ENCODE assay signal across 16 cellular contexts in the genomic region with DNA sequence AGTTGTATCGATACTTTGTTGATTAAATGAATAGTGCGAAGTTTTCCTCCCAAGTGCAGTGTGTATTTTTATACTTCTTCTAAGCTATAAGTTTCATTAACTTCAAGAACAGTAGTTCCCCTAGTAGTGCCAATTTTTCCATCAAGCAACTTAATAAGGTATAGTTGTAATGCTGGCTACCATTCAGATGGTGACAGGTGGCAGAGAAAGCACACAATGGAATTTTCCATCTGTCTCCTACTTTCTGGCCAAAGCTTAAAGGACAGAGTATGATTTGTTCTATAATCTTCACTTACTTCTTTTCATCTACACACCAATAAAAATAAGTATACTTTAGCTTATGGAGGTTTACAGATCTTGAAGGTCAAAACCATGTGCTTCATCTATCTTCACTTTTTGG.
"Had no signal": no experiment of that assay in that cellular context is flagged by ENCODE, and none has a peak within 500 bp of the region (broad histone marks: within the 10 kb centered on the region; RNA-seq: fewer than 3 reads in every experiment).

No MANE protein-coding gene starts in this region.

- ATAC-seq: esophagus mucosa; heart right ventricle; naive thymus-derived CD4-positive, alpha-beta T cell; sciatic nerve; stimulated activated naive B cell treated with anti-CD40 and anti-IgM and Interleukin-4, amounts not matched to agents 10 μg/mL and 1 μg/mL and 100 μg/mL, for 72 hours; stimulated activated naive CD8-positive, alpha-beta T cell treated with anti-CD3 and anti-CD28 coated beads, Interleukin-15, amount 100 ng/mL, for 72 hours; upper lobe of right lung had no signal

- DNase-seq: effector memory CD4-positive, alpha-beta T cell; heart right ventricle; hypothalamus; kidney glomerular epithelial cell; mesendoderm; naive thymus-derived CD4-positive, alpha-beta T cell; nephron progenitor cell; posterior cingulate gyrus; stimulated activated CD4-positive, alpha-beta T cell treated with anti-CD3 and anti-CD28 coated beads, Interleukin-2, amount 100 ng/mL, for 24 hours; stimulated activated CD4-positive, alpha-beta T cell treated with anti-CD3 and anti-CD28 coated beads, Interleukin-4, amount 100 ng/mL, for 4 hours; stimulated activated naive B cell treated with anti-CD40 and anti-IgM and Interleukin-4, amounts not matched to agents 10 μg/mL and 1 μg/mL and 100 μg/mL, for 72 hours; stimulated activated naive CD8-positive, alpha-beta T cell treated with anti-CD3 and anti-CD28 coated beads, Interleukin-15, amount 100 ng/mL, for 72 hours; testis; upper lobe of right lung had no signal
